Comparison of ENCODE assay signal across 8 cellular contexts in the genomic region with DNA sequence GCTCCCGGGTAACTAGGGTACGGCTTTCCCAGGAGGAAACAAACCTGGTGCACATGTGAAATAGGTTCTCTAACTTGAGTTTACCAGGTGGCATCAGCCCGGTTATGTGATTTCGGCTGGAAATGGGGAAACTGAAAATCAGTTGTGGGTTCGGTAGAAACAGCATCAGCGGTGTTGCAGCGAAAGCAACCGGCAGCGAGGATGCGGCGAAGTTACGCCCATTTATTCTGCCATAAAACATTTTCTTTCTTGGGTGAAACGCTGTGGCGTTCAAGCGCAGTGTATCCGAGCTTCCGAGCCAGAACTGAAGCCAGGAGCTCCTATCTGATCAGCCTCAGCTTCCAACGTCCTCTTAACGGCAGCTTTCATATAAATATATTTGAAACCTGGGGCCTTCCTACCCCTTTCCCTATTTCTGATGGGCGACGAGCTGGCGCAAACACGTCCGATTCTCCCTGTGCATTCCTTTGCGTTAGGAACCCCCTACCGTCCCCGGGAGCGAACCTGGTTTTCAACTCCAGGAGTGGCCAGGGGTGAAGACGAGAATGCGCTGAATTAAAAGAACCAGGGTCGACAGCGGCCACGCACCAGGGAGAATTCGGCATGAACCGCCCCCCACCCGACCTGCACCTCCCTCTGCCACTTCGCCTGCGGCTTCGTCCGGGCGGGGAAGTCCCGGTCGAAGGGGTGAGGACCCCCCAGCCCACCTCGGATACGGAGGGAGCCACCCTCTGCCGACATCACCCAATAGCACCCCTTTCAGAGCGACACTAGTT. TPM values are rescaled to one million over a fixed set of nuclear protein-coding genes. Genes with fewer than 3 reads are reported as not detected.
A peak's percentile ranks its signal among the peaks of the same experiment; 100 is the strongest.
DNase-seq lines count a peak whose midpoint lies in the region; ATAC-seq, FAIRE-seq and TF ChIP-seq lines count a peak whose summit lies in the region.

No MANE protein-coding gene starts in this region.

- H3K4me3 ChIP-seq in GM12865 (ENCODE audit: low read depth, low read length) (peak overlapping the region; percentile 84), OCI-LY3 (ENCODE audit: low read length) (peak overlapping the region; percentile 91), astrocyte (ENCODE audit: insufficient read depth, low read depth, low read length) (peak overlapping the region; percentile 90)

- H3K27me3 ChIP-seq in OCI-LY3 (ENCODE audit: low read depth, low read length) (no peaks in the 10 kb centered on the region), astrocyte (ENCODE audit: insufficient read depth, low read length) (no peaks in the 10 kb centered on the region)

- no peak for FAIRE-seq in astrocyte (lab: Jason Lieb, UNC)

- peak overlapping the region; percentile 73; the same call in 1 of the 2 replicates for H3K27ac ChIP-seq in OCI-LY3 (ENCODE audit: low read length)
- H3K27ac ChIP-seq in astrocyte (ENCODE audit: low read depth, low read length), result peak overlapping the region; percentile 55

- no peaks in the 10 kb centered on the region for H3K9me3 Mint-ChIP-seq in astrocyte (ENCODE audit: unreplicated experiment)

- H3K9ac ChIP-seq in OCI-LY3 (ENCODE audit: low read length), result peak overlapping the region; percentile 80
- H3K9ac ChIP-seq in astrocyte (ENCODE audit: low read length), result peak overlapping the region; percentile 83

- H2AFZ ChIP-seq in OCI-LY3 (ENCODE audit: low read depth, low read length) (no peak overlapping the region), astrocyte (ENCODE audit: low read depth, low read length) (peak overlapping the region; percentile 75)

- H3K27me3 Mint-ChIP-seq in astrocyte (ENCODE audit: low read depth, unreplicated experiment), result peaks cover 17% of the 10 kb centered on the region

- H3K4me1 Mint-ChIP-seq in astrocyte (ENCODE audit: low read depth, unreplicated experiment), result peaks cover 17% of the 10 kb centered on the region

- H3K4me1 ChIP-seq in OCI-LY3 (ENCODE audit: low read length), result peaks cover 31% of the 10 kb centered on the region
- H3K4me1 ChIP-seq in astrocyte (ENCODE audit: insufficient read depth, low read length), result peaks cover 24% of the 10 kb centered on the region

- DNase-seq in GM12865 (ENCODE audit: low read depth) (peak; percentile 49), astrocyte (ENCODE audit: low read depth) (peak; percentile 26), islet precursor cell (peak; percentile 62)
- DNase-seq in stimulated activated CD4-positive, alpha-beta T cell treated with anti-CD3 and anti-CD28 coated beads, Interleukin-2, amount 100 ng/mL, for 24 hours, result peak; percentile 30 to 35

- H3K36me3 ChIP-seq in OCI-LY3 (replicated peaks; ENCODE audit: low read depth, low read length) (peaks cover 3% of the 10 kb centered on the region), astrocyte (ENCODE audit: insufficient read depth, low read length) (no peaks in the 10 kb centered on the region)

- H4K20me1 ChIP-seq in OCI-LY3 (ENCODE audit: insufficient read depth, low read length) (no peaks in the 10 kb centered on the region), astrocyte (ENCODE audit: insufficient read depth, low read length) (peaks cover 42% of the 10 kb centered on the region)

- peaks cover 59% of the 10 kb centered on the region for H3K79me2 ChIP-seq in OCI-LY3 (ENCODE audit: low read length)
- peaks cover 62% of the 10 kb centered on the region for H3K79me2 ChIP-seq in astrocyte (ENCODE audit: insufficient read depth, low read length)

- H3K9me3 ChIP-seq in OCI-LY3 (ENCODE audit: insufficient read depth, low read length) (no peaks in the 10 kb centered on the region), astrocyte (ENCODE audit: insufficient read depth, low read depth, low read length) (no peaks in the 10 kb centered on the region)

- no peak for TF ChIP-seq CTCF in GM12865 (IDR thresholded peaks at IDR 0.05; ENCODE audit: insufficient read depth, low read depth, low read length, missing control alignments)
- no peak for TF ChIP-seq CTCF in OCI-LY3 (IDR thresholded peaks at IDR 0.05; ENCODE audit: low read depth, low read length)
- no peak for TF ChIP-seq CTCF in astrocyte (IDR thresholded peaks at IDR 0.05; ENCODE audit: insufficient read depth, low read depth, low read length)

- peak overlapping the region; percentile 43 for H3K27ac Mint-ChIP-seq in astrocyte (ENCODE audit: unreplicated experiment)

- H3K4me3 Mint-ChIP-seq in astrocyte (ENCODE audit: unreplicated experiment), result peak overlapping the region; percentile 95

- H3K4me2 ChIP-seq in OCI-LY3 (ENCODE audit: low read length) (peak overlapping the region; percentile 100), astrocyte (ENCODE audit: low read length) (peak overlapping the region; percentile 97)

- no peaks in the 10 kb centered on the region for H3K36me3 Mint-ChIP-seq in astrocyte (ENCODE audit: low read depth, unreplicated experiment)

- ATAC-seq in HG03457 (IDR thresholded peaks at IDR 0.05; ENCODE audit: unreplicated experiment), result no peak
- no peak for ATAC-seq in HG03378 (IDR thresholded peaks at IDR 0.05; ENCODE audit: unreplicated experiment)
- ATAC-seq in GM18909 (IDR thresholded peaks at IDR 0.05; ENCODE audit: poor library complexity, unreplicated experiment), result no peak

RNA-seq across cellular contexts. Expression of a gene that starts 1.6 kb away (rescaled TPM):
- 2.4 and 2.7 TPM in 2 replicates for total RNA-seq in astrocyte

RNA-seq across cellular contexts. Expression of a gene that starts 34.0 kb away (rescaled TPM):
- 33.5 and 34.3 TPM in 2 replicates for total RNA-seq in astrocyte
